ENCODE assay signal across 1 cellular context in genomic region chr1:84278905-84279304, GRCh38.
TF ChIP-seq lines count a peak whose summit lies in the region.

No MANE protein-coding gene starts in this region.

TF ChIP-seq in K562, 482 proteins besides CTCF, POLR2A, EP300 and RAD21 (continued from another document):
- 0 out of 4 replicates have a peak, but pooled peaks of 1 of the 2 experiments have one; percentile 23 for TF ChIP-seq ZNF318 (IDR thresholded peaks at IDR 0.05; ENCODE audit: borderline replicate concordance in 1 of 2, low read depth in 1 of 2)
- TF ChIP-seq MEF2D (tag; conservative IDR thresholded peaks at IDR 0.05; ENCODE audit: low read depth) = no peak
- TF ChIP-seq ZNF197 (CRISPR knock-in tag; IDR thresholded peaks at IDR 0.05; ENCODE audit: low read depth) = no peak
- TF ChIP-seq ATF4 (CRISPR knock-in tag; IDR thresholded peaks at IDR 0.05) = peak; percentile 57; the same call in 1 of the 2 replicates
- TF ChIP-seq ATF7 (IDR thresholded peaks at IDR 0.05) = 0 out of 2 replicates have a peak, but pooled peaks have one; percentile 23
- peak in 1 of 2 experiments; percentile 45; a peak in 1 of 4 replicates for TF ChIP-seq NRF1 (conservative IDR thresholded peaks at IDR 0.05 in 1 of 2, IDR thresholded peaks at IDR 0.05 in 1 of 2)
- TF ChIP-seq TRIM24 (IDR thresholded peaks at IDR 0.05) = peak in 1 of 2 experiments; percentile 54; a peak in 1 of 4 replicates
- TF ChIP-seq MTA1 (IDR thresholded peaks at IDR 0.05; ENCODE audit: borderline replicate concordance) = peak; percentile 64; the same call in 1 of the 2 replicates
- peak; percentile 60; the same call in 1 of the 2 replicates for TF ChIP-seq ELF1 (tag; IDR thresholded peaks at IDR 0.05)
- no peak for TF ChIP-seq RBM14 (IDR thresholded peaks at IDR 0.05; ENCODE audit: borderline replicate concordance, insufficient read depth, low read depth, low read length)
- TF ChIP-seq SMARCC2 (IDR thresholded peaks at IDR 0.05; ENCODE audit: low read depth) = peak; percentile 28; the same call in 1 of the 2 replicates
- no peak for TF ChIP-seq GABPB1 (CRISPR knock-in tag; IDR thresholded peaks at IDR 0.05)
- TF ChIP-seq ZNF707 (CRISPR knock-in tag; conservative IDR thresholded peaks at IDR 0.05) = no peak
- TF ChIP-seq SMAD4 (CRISPR knock-in tag; conservative IDR thresholded peaks at IDR 0.05) = peak; percentile 74
- TF ChIP-seq ZNF699 (CRISPR knock-in tag; IDR thresholded peaks at IDR 0.05; ENCODE audit: insufficient replicate concordance) = no peak
- peak in 1 of 2 experiments; percentile 32; a peak in 1 of 4 replicates for TF ChIP-seq ZNF639 (CRISPR knock-in tag; conservative IDR thresholded peaks at IDR 0.05 in 1 of 2, IDR thresholded peaks at IDR 0.05 in 1 of 2)
- TF ChIP-seq CBX5 (IDR thresholded peaks at IDR 0.05; ENCODE audit: borderline replicate concordance, low read depth) = no peak
